In genomic region chr5:55364537-55365055, GRCh38 we compare ENCODE assay signal across 13 cellular contexts. TPM values are rescaled to one million over a fixed set of nuclear protein-coding genes. Genes with fewer than 3 reads are reported as not detected.
DNase-seq lines count a peak whose midpoint lies in the region; ATAC-seq and TF ChIP-seq lines count a peak whose summit lies in the region.
"Had no signal": no experiment of that assay in that cellular context is flagged by ENCODE, and none has a peak within 500 bp of the region (broad histone marks: within the 10 kb centered on the region; RNA-seq: fewer than 3 reads in every experiment).

No MANE protein-coding gene starts in this region.

- POLR2A ChIA-PET in HEK293T (lab: Yijun Ruan, JAX) = no interaction called here

- peak; percentile 96 for ATAC-seq in GM18873 (IDR thresholded peaks at IDR 0.05; ENCODE audit: low FRiP score, unreplicated experiment)
- peak; percentile 96 for ATAC-seq in HG02678 (IDR thresholded peaks at IDR 0.05; ENCODE audit: unreplicated experiment)
- ATAC-seq in HG03571 (IDR thresholded peaks at IDR 0.05; ENCODE audit: unreplicated experiment) = peak; percentile 96
- ATAC-seq: sciatic nerve had no signal

- H3K9me3 Mint-ChIP-seq in endothelial cell (ENCODE audit: unreplicated experiment) = no peaks in the 10 kb centered on the region

- peak overlapping the region; percentile 31 for H3K4me3 ChIP-seq in GM06990 (replicated peaks; ENCODE audit: low read depth, low read length)

- intact Hi-C loops in posterior cingulate gyrus (cut with DNase I) = no loop called here

- H3K27me3 Mint-ChIP-seq in endothelial cell (ENCODE audit: unreplicated experiment) = no peaks in the 10 kb centered on the region

- no peak for TF ChIP-seq CTCF in GM06990 (IDR thresholded peaks at IDR 0.05; ENCODE audit: insufficient read depth, low read length, poor library complexity, severe bottlenecking)
- no peak for TF ChIP-seq CTCF in endothelial cell (IDR thresholded peaks at IDR 0.05; ENCODE audit: unreplicated experiment)

- no peak overlapping the region for H3K27ac Mint-ChIP-seq in endothelial cell (ENCODE audit: unreplicated experiment)

- H3K36me3 Mint-ChIP-seq in endothelial cell (ENCODE audit: low read depth, unreplicated experiment) = peaks cover 12% of the 10 kb centered on the region

- DNase-seq in GM06990 (ENCODE audit: extremely low read depth, insufficient read length) (peak; percentile 75), posterior cingulate gyrus (no peak), NCI-H1694 treated with DMSO at 0.1 percent for 48 hours (lab: John Stamatoyannopoulos, UW) (no peak), HEK293T (ENCODE audit: extremely low spot score) (no peak), endothelial cell (ENCODE audit: low spot score) (no peak)
- DNase-seq: GOT3; NCI-H2029 treated with DMSO at 0.1 percent for 48 hours; stimulated activated naive CD4-positive, alpha-beta T cell treated with Interleukin-2 at 50 U/mL for 16 hours had no signal

- CTCF ChIA-PET in HEK293T (lab: Yijun Ruan, JAX) = no interaction called here

- no peak overlapping the region for H3K4me3 Mint-ChIP-seq in endothelial cell (ENCODE audit: unreplicated experiment)
- H3K4me3 Mint-ChIP-seq: CD14-positive monocyte had no signal

- no peaks in the 10 kb centered on the region; the same call in 1 of the 2 replicates for H3K36me3 ChIP-seq in GM06990 (ENCODE audit: control insufficient read depth, insufficient read depth, low read length)

- no peaks in the 10 kb centered on the region for H3K4me1 Mint-ChIP-seq in endothelial cell (ENCODE audit: unreplicated experiment)
- H3K4me1 Mint-ChIP-seq: CD14-positive monocyte had no signal

- no peaks in the 10 kb centered on the region for H3K27me3 ChIP-seq in GM06990 (replicated peaks; ENCODE audit: control insufficient read depth, insufficient read depth, low read length)

TF ChIP-seq in HEK293T, 16 proteins besides CTCF, POLR2A, EP300 and RAD21:
- no peak for TF ChIP-seq ELF4 (IDR thresholded peaks at IDR 0.05)
- no peak for TF ChIP-seq HDGF (IDR thresholded peaks at IDR 0.05; ENCODE audit: borderline replicate concordance)
- TF ChIP-seq FOXK2 (IDR thresholded peaks at IDR 0.05) = no peak
- TF ChIP-seq TARDBP (IDR thresholded peaks at IDR 0.05) = no peak
- TF ChIP-seq NFRKB (IDR thresholded peaks at IDR 0.05) = no peak
- TF ChIP-seq CTBP1 (IDR thresholded peaks at IDR 0.05; ENCODE audit: borderline replicate concordance) = no peak
- TF ChIP-seq ARNT (IDR thresholded peaks at IDR 0.05) = no peak
- TF ChIP-seq FOXM1 (IDR thresholded peaks at IDR 0.05; ENCODE audit: borderline replicate concordance) = no peak
- TF ChIP-seq FOXA1 (IDR thresholded peaks at IDR 0.05) = no peak
- no peak for TF ChIP-seq BHLHE40 (IDR thresholded peaks at IDR 0.05; ENCODE audit: borderline replicate concordance)
- TF ChIP-seq, protein P1, sequence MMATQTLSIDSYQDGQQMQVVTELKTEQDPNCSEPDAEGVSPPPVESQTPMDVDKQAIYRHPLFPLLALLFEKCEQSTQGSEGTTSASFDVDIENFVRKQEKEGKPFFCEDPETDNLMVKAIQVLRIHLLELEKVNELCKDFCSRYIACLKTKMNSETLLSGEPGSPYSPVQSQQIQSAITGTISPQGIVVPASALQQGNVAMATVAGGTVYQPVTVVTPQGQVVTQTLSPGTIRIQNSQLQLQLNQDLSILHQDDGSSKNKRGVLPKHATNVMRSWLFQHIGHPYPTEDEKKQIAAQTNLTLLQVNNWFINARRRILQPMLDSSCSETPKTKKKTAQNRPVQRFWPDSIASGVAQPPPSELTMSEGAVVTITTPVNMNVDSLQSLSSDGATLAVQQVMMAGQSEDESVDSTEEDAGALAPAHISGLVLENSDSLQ (IDR thresholded peaks at IDR 0.05) = no peak
- no peak for TF ChIP-seq LEF1 (IDR thresholded peaks at IDR 0.05; ENCODE audit: borderline replicate concordance)
- TF ChIP-seq SUZ12 (IDR thresholded peaks at IDR 0.05) = no peak

RNA-seq across cellular contexts. Expression of gene MTREX, which starts 56.8 kb away (rescaled TPM):
- 54.4 TPM for total RNA-seq in endothelial cell (ENCODE audit: unreplicated experiment)

RNA-seq across cellular contexts. Expression of gene DHX29, which starts 57.1 kb away (rescaled TPM):
- 21.1 TPM for total RNA-seq in endothelial cell (ENCODE audit: unreplicated experiment)
